Comparison of ENCODE assay signal across 13 cellular contexts in the genomic region with DNA sequence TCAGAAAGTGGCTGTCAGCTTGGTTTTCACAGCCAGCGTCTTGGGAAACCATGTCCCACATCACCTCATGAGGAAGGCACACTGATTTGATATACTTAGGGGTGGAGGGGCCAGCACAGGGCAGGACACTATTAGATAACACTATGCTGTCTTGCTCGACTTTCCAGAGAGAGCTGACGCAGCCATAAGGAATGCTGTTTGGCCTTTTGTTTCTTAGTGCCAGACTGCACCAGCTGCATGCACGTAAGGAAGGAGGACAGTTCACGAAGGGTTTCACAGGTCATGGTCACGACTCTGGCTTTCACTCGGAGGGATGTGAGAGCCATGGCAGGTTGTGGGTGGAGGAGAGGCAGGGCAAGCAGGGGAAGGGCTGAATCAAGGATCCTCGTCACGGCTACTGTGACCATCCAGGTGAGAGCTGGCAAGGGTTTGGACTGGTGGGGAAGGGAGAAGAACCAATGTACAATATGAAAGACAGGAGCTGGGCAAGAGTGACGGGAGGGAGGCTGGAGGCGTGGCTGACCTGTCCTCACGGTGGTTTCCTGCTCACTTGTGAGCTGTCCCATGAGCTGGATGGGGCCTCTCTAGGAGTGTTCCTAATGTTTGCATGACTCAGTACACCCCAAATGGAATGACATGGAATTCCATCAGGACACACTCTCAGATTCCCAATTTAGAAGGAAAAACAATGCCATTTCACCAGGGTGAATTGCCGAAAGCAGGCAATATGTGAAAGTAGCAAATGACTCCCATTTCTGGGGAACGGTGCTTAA.
DNase-seq lines count a peak whose midpoint lies in the region; ATAC-seq and TF ChIP-seq lines count a peak whose summit lies in the region.
"Had no signal": no experiment of that assay in that cellular context is flagged by ENCODE, and none has a peak within 500 bp of the region (broad histone marks: within the 10 kb centered on the region; RNA-seq: fewer than 3 reads in every experiment).

No MANE protein-coding gene starts in this region.

- H3K4me3 ChIP-seq in astrocyte of the spinal cord (ENCODE audit: low read depth, low read length) (no peak overlapping the region), thymus (ENCODE audit: low read length) (no peak overlapping the region), right lobe of liver (no peak overlapping the region)
- H3K4me3 ChIP-seq: cardiac muscle cell, SK-N-MC had no signal

- no peaks in the 10 kb centered on the region for H3K27me3 ChIP-seq in thymus (ENCODE audit: control insufficient read depth, insufficient read depth)
- no peaks in the 10 kb centered on the region for H3K27me3 ChIP-seq in right lobe of liver
- H3K27me3 ChIP-seq: cardiac muscle cell had no signal

- no peaks in the 10 kb centered on the region for H3K9me3 ChIP-seq in thymus (ENCODE audit: control insufficient read depth)
- H3K9me3 ChIP-seq in right lobe of liver = no peaks in the 10 kb centered on the region

- H3K27ac ChIP-seq in thymus (ENCODE audit: low read depth) (peak overlapping the region; percentile 36), right lobe of liver (no peak overlapping the region)
- H3K27ac ChIP-seq: SK-N-MC had no signal

- H3K36me3 ChIP-seq in thymus (ENCODE audit: control insufficient read depth, insufficient read depth) = peaks cover 12% of the 10 kb centered on the region
- H3K36me3 ChIP-seq in right lobe of liver = no peaks in the 10 kb centered on the region
- H3K36me3 ChIP-seq: cardiac muscle cell had no signal

- intact Hi-C loops in left ventricle myocardium superior (cut with micrococcal nuclease) = loop anchor here (5.0 kb wide), 1 partner anchor 276 kb away; no protein-coding TSS in a partner anchor
- intact Hi-C loops in right lobe of liver (cut with DNase I) = loop anchor here in 1 of 2 donors (5.0 kb wide), 1 partner anchor 276 kb away; no protein-coding TSS in a partner anchor

- 95% methylated on average over 14 of the region's 14 CpGs for WGBS in thymus
- 79% methylated on average over 8 of the region's 14 CpGs for WGBS in right lobe of liver (ENCODE audit: insufficient coverage, low coverage, low lambda C conversion rate, missing lambda C conversion rate)

- no peak for TF ChIP-seq POLR2A in right lobe of liver (IDR thresholded peaks at IDR 0.05)

- DNase-seq in LHCN-M2 (ENCODE audit: low read depth) (peak; percentile 80), astrocyte of the spinal cord (ENCODE audit: low read depth, low spot score) (peak; percentile 46), left ventricle myocardium superior (no peak), right lobe of liver (no peak), NCI-H510A treated with DMSO at 0.1 percent for 48 hours (lab: John Stamatoyannopoulos, UW) (no peak), NCI-H526 treated with DMSO at 0.1 percent for 48 hours (lab: John Stamatoyannopoulos, UW) (no peak)
- DNase-seq: activated B cell treated with CpG ODN at 0.5 μM for 24 hours; activated T-cell treated with anti-CD3 and anti-CD28 coated beads, Interleukin-2, amount 50 U/mL, for 1 hour; erythroblast; NCI-H1930 had no signal

- peak; percentile 53 for ATAC-seq in left ventricle myocardium superior
- ATAC-seq in right lobe of liver = no peak

- TF ChIP-seq CTCF in astrocyte of the spinal cord (IDR thresholded peaks at IDR 0.05; ENCODE audit: low read depth, low read length) (no peak), right lobe of liver (IDR thresholded peaks at IDR 0.05) (no peak)

- peaks cover 3% of the 10 kb centered on the region for H3K4me1 ChIP-seq in thymus (ENCODE audit: control insufficient read depth, insufficient read depth, low read length)
- peaks cover 0 to 19% (median 9%) of the 10 kb centered on the region in 4 donors for H3K4me1 ChIP-seq in right lobe of liver

- in situ Hi-C loops in astrocyte of the spinal cord (cut with HindIII; ENCODE audit: low sequenced_read_pairs) = no loop called here

Comparison
In these comparisons a context has a peak if more than half of its experiments do, and no peak if none do; other contexts are left out.
1. DNase-seq: peak in LHCN-M2 (single experiment) and astrocyte of the spinal cord (single experiment); none in left ventricle myocardium superior (single experiment), right lobe of liver (0 of 3), NCI-H510A treated with DMSO at 0.1 percent for 48 hours (single experiment) and NCI-H526 treated with DMSO at 0.1 percent for 48 hours (single experiment).